ENCODE assay signal across 1 cellular context in genomic region chr10:11499425-11500071, GRCh38.
TF ChIP-seq lines count a peak whose summit lies in the region.

No MANE protein-coding gene starts in this region.

TF ChIP-seq in K562, 482 proteins besides CTCF, POLR2A, EP300 and RAD21 (continued from another document and continues in another):
- no peak for TF ChIP-seq FOXO4 (CRISPR knock-in tag; IDR thresholded peaks at IDR 0.05)
- TF ChIP-seq HDAC2 (IDR thresholded peaks at IDR 0.05) = peak; percentile 87
- no peak for TF ChIP-seq SRSF1 (IDR thresholded peaks at IDR 0.05; ENCODE audit: low read depth, low read length)
- no peak for TF ChIP-seq ZNF830 (CRISPR knock-in tag; IDR thresholded peaks at IDR 0.05)
- no peak for TF ChIP-seq ZNF79 (CRISPR knock-in tag; IDR thresholded peaks at IDR 0.05; ENCODE audit: low read depth)
- TF ChIP-seq ZC3H8 (IDR thresholded peaks at IDR 0.05) = no peak
- TF ChIP-seq ETV1 (tag; conservative IDR thresholded peaks at IDR 0.05; ENCODE audit: low read depth) = peak; percentile 44; the same call in 1 of the 2 replicates
- no peak for TF ChIP-seq PHB2 (IDR thresholded peaks at IDR 0.05; ENCODE audit: low read depth)
- TF ChIP-seq KDM5B (IDR thresholded peaks at IDR 0.05; ENCODE audit: insufficient replicate concordance, low read depth, low read length) = no peak
- TF ChIP-seq NFIC (IDR thresholded peaks at IDR 0.05) = peak; percentile 99
- TF ChIP-seq CHCHD3 (CRISPR knock-in tag; IDR thresholded peaks at IDR 0.05) = no peak
- no peak for TF ChIP-seq TCF7L2 (IDR thresholded peaks at IDR 0.05; ENCODE audit: low read depth, low read length)
- TF ChIP-seq ZNF174 (CRISPR knock-in tag; IDR thresholded peaks at IDR 0.05) = no peak
- no peak for TF ChIP-seq RUNX1 (IDR thresholded peaks at IDR 0.05; ENCODE audit: low read depth)
- TF ChIP-seq HNRNPL (IDR thresholded peaks at IDR 0.05; ENCODE audit: low read depth, low read length) = no peak
- TF ChIP-seq USF1 (CRISPR knock-in tag; IDR thresholded peaks at IDR 0.05) = no peak
- TF ChIP-seq CHD1 (IDR thresholded peaks at IDR 0.05; ENCODE audit: low read length) = no peak
- TF ChIP-seq ZNF445 (CRISPR knock-in tag; IDR thresholded peaks at IDR 0.05; ENCODE audit: low read depth) = no peak
- no peak for TF ChIP-seq TGIF2 (CRISPR knock-in tag; IDR thresholded peaks at IDR 0.05)
- TF ChIP-seq BRF2 (IDR thresholded peaks at IDR 0.05; ENCODE audit: borderline replicate concordance, insufficient read depth, insufficient read length) = no peak
- TF ChIP-seq TRIM28 (IDR thresholded peaks at IDR 0.05) = peak; percentile 61; the same call in 1 of the 2 replicates
- TF ChIP-seq ZNF586 (CRISPR knock-in tag; conservative IDR thresholded peaks at IDR 0.05) = no peak
- TF ChIP-seq SMAD3 (CRISPR knock-in tag; conservative IDR thresholded peaks at IDR 0.05) = no peak
- peak; percentile 79 for TF ChIP-seq STAT5A (IDR thresholded peaks at IDR 0.05; ENCODE audit: borderline replicate concordance, low read length)
- no peak for TF ChIP-seq PCBP1 (IDR thresholded peaks at IDR 0.05; ENCODE audit: low read depth, low read length, poor library complexity, severe bottlenecking)
- no peak for TF ChIP-seq ZNF77 (CRISPR knock-in tag; IDR thresholded peaks at IDR 0.05)
- TF ChIP-seq CREM (IDR thresholded peaks at IDR 0.05; ENCODE audit: low read depth) = peak; percentile 85
- no peak for TF ChIP-seq CBX5 (IDR thresholded peaks at IDR 0.05; ENCODE audit: borderline replicate concordance, low read depth)
- no peak for TF ChIP-seq CBX1 (IDR thresholded peaks at IDR 0.05; ENCODE audit: low read depth)
- no peak for TF ChIP-seq HOXB6 (CRISPR knock-in tag; IDR thresholded peaks at IDR 0.05; ENCODE audit: borderline replicate concordance)
- no peak for TF ChIP-seq CAMTA2 (CRISPR knock-in tag; conservative IDR thresholded peaks at IDR 0.05)
- no peak for TF ChIP-seq E2F5 (CRISPR knock-in tag; IDR thresholded peaks at IDR 0.05)
- TF ChIP-seq ATF2 (CRISPR knock-in tag; IDR thresholded peaks at IDR 0.05) = no peak
- no peak for TF ChIP-seq E2F1 (CRISPR knock-in tag; IDR thresholded peaks at IDR 0.05)
- 0 out of 2 replicates have a peak, but pooled peaks have one; percentile 35 for TF ChIP-seq ZHX1 (conservative IDR thresholded peaks at IDR 0.05; ENCODE audit: low read length)
- TF ChIP-seq GTF2F1 (IDR thresholded peaks at IDR 0.05; ENCODE audit: low read depth, low read length) = no peak
- no peak for TF ChIP-seq HMGXB4 (CRISPR knock-in tag; IDR thresholded peaks at IDR 0.05)
- no peak; the same call in none of the 2 replicates for TF ChIP-seq ZNF766 (CRISPR knock-in tag; conservative IDR thresholded peaks at IDR 0.05)
- TF ChIP-seq FOXA1 (IDR thresholded peaks at IDR 0.05; ENCODE audit: borderline replicate concordance) = no peak
- TF ChIP-seq BACH1 (tag; IDR thresholded peaks at IDR 0.05) = no peak
- TF ChIP-seq ZNF696 (CRISPR knock-in tag; conservative IDR thresholded peaks at IDR 0.05) = no peak
- no peak for TF ChIP-seq POLR3G (IDR thresholded peaks at IDR 0.05; ENCODE audit: extremely low read depth, insufficient read length, insufficient replicate concordance)
- no peak for TF ChIP-seq CUX1 (CRISPR knock-in tag; IDR thresholded peaks at IDR 0.05)
- no peak for TF ChIP-seq ZFX (CRISPR knock-in tag; IDR thresholded peaks at IDR 0.05)
- TF ChIP-seq NR1H2 (CRISPR knock-in tag; IDR thresholded peaks at IDR 0.05) = no peak
- no peak for TF ChIP-seq SREBF1 (IDR thresholded peaks at IDR 0.05; ENCODE audit: borderline replicate concordance, low read depth, low read length)
- TF ChIP-seq ATF6 (CRISPR knock-in tag; IDR thresholded peaks at IDR 0.05) = no peak
- 0 out of 2 replicates have a peak, but pooled peaks have one; percentile 18 for TF ChIP-seq HMBOX1 (IDR thresholded peaks at IDR 0.05)
